ENCODE assay signal across 1 cellular context in the genomic region with DNA sequence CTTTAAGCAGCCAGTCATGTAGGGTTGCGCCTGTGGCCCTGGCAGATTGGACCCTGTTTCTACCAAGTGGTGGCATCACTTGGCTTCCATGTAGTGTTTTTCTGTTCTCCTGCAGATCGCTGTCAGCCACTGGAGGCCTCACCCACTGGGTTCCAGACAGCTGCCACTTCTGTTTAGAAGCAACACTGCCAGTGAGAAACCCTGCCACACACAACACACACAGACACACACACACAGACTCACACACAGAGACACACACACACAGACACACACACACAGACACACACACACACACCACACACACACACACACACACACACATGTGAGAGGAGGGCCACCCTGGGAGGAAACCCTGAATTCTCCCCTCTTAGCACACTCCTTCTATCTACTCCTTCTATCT.
TF ChIP-seq lines count a peak whose summit lies in the region.

No MANE protein-coding gene starts in this region.

TF ChIP-seq in H1, 55 proteins besides CTCF, POLR2A, EP300 and RAD21:
- TF ChIP-seq YY1 (IDR thresholded peaks at IDR 0.05; ENCODE audit: low read depth, low read length) (no peak), SAP30 (IDR thresholded peaks at IDR 0.05; ENCODE audit: insufficient read depth, insufficient replicate concordance, low read length) (no peak), EZH2 (IDR thresholded peaks at IDR 0.05; ENCODE audit: low read depth, low read length, severe bottlenecking) (no peak), RBBP5 (IDR thresholded peaks at IDR 0.05; ENCODE audit: borderline replicate concordance, low read depth, low read length) (no peak), GTF2F1 (IDR thresholded peaks at IDR 0.05; ENCODE audit: borderline replicate concordance, low read depth, low read length) (no peak), CHD2 (IDR thresholded peaks at IDR 0.05; ENCODE audit: low read length) (no peak), SIRT6 (IDR thresholded peaks at IDR 0.05; ENCODE audit: low read length) (no peak), FOSL1 (IDR thresholded peaks at IDR 0.05; ENCODE audit: insufficient read depth, low read depth, low read length) (no peak), POU5F1 (IDR thresholded peaks at IDR 0.05; ENCODE audit: low read depth, low read length) (no peak), CHD1 (IDR thresholded peaks at IDR 0.05; ENCODE audit: low read depth, low read length) (no peak), USF2 (IDR thresholded peaks at IDR 0.05; ENCODE audit: low read length) (no peak), BCL11A (IDR thresholded peaks at IDR 0.05; ENCODE audit: low read depth in 2 of 2, low read length in 2 of 2) (no peak)
- TF ChIP-seq, protein P1, sequence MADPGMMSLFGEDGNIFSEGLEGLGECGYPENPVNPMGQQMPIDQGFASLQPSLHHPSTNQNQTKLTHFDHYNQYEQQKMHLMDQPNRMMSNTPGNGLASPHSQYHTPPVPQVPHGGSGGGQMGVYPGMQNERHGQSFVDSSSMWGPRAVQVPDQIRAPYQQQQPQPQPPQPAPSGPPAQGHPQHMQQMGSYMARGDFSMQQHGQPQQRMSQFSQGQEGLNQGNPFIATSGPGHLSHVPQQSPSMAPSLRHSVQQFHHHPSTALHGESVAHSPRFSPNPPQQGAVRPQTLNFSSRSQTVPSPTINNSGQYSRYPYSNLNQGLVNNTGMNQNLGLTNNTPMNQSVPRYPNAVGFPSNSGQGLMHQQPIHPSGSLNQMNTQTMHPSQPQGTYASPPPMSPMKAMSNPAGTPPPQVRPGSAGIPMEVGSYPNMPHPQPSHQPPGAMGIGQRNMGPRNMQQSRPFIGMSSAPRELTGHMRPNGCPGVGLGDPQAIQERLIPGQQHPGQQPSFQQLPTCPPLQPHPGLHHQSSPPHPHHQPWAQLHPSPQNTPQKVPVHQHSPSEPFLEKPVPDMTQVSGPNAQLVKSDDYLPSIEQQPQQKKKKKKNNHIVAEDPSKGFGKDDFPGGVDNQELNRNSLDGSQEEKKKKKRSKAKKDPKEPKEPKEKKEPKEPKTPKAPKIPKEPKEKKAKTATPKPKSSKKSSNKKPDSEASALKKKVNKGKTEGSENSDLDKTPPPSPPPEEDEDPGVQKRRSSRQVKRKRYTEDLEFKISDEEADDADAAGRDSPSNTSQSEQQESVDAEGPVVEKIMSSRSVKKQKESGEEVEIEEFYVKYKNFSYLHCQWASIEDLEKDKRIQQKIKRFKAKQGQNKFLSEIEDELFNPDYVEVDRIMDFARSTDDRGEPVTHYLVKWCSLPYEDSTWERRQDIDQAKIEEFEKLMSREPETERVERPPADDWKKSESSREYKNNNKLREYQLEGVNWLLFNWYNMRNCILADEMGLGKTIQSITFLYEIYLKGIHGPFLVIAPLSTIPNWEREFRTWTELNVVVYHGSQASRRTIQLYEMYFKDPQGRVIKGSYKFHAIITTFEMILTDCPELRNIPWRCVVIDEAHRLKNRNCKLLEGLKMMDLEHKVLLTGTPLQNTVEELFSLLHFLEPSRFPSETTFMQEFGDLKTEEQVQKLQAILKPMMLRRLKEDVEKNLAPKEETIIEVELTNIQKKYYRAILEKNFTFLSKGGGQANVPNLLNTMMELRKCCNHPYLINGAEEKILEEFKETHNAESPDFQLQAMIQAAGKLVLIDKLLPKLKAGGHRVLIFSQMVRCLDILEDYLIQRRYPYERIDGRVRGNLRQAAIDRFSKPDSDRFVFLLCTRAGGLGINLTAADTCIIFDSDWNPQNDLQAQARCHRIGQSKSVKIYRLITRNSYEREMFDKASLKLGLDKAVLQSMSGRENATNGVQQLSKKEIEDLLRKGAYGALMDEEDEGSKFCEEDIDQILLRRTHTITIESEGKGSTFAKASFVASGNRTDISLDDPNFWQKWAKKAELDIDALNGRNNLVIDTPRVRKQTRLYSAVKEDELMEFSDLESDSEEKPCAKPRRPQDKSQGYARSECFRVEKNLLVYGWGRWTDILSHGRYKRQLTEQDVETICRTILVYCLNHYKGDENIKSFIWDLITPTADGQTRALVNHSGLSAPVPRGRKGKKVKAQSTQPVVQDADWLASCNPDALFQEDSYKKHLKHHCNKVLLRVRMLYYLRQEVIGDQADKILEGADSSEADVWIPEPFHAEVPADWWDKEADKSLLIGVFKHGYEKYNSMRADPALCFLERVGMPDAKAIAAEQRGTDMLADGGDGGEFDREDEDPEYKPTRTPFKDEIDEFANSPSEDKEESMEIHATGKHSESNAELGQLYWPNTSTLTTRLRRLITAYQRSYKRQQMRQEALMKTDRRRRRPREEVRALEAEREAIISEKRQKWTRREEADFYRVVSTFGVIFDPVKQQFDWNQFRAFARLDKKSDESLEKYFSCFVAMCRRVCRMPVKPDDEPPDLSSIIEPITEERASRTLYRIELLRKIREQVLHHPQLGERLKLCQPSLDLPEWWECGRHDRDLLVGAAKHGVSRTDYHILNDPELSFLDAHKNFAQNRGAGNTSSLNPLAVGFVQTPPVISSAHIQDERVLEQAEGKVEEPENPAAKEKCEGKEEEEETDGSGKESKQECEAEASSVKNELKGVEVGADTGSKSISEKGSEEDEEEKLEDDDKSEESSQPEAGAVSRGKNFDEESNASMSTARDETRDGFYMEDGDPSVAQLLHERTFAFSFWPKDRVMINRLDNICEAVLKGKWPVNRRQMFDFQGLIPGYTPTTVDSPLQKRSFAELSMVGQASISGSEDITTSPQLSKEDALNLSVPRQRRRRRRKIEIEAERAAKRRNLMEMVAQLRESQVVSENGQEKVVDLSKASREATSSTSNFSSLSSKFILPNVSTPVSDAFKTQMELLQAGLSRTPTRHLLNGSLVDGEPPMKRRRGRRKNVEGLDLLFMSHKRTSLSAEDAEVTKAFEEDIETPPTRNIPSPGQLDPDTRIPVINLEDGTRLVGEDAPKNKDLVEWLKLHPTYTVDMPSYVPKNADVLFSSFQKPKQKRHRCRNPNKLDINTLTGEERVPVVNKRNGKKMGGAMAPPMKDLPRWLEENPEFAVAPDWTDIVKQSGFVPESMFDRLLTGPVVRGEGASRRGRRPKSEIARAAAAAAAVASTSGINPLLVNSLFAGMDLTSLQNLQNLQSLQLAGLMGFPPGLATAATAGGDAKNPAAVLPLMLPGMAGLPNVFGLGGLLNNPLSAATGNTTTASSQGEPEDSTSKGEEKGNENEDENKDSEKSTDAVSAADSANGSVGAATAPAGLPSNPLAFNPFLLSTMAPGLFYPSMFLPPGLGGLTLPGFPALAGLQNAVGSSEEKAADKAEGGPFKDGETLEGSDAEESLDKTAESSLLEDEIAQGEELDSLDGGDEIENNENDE (IDR thresholded peaks at IDR 0.05; ENCODE audit: insufficient replicate concordance, low read length): no peak
